In genomic region chr6:159874475-159874874, GRCh38 we compare ENCODE assay signal across 17 cellular contexts. TPM values are rescaled to one million over a fixed set of nuclear protein-coding genes. Genes with fewer than 3 reads are reported as not detected.
DNase-seq lines count a peak whose midpoint lies in the region; ATAC-seq and TF ChIP-seq lines count a peak whose summit lies in the region.
"Had no signal": no experiment of that assay in that cellular context is flagged by ENCODE, and none has a peak within 500 bp of the region (broad histone marks: within the 10 kb centered on the region; RNA-seq: fewer than 3 reads in every experiment).

No MANE protein-coding gene starts in this region.

- H3K4me1 ChIP-seq in GM23248 (ENCODE audit: insufficient read depth) (no peaks in the 10 kb centered on the region), stomach (no peaks in the 10 kb centered on the region)
- H3K4me1 ChIP-seq: adrenal gland, psoas muscle had no signal

- H3K36me3 ChIP-seq in GM23248 (ENCODE audit: low read depth) (no peaks in the 10 kb centered on the region), brain microvascular endothelial cell (replicated peaks) (no peaks in the 10 kb centered on the region), stomach (no peaks in the 10 kb centered on the region)
- H3K36me3 ChIP-seq: adrenal gland had no signal

- H3K79me2 ChIP-seq in GM23248 (ENCODE audit: insufficient read depth), result no peaks in the 10 kb centered on the region

- no peaks in the 10 kb centered on the region for H3K9me2 ChIP-seq in GM23248 (ENCODE audit: insufficient read depth)

- TF ChIP-seq CTCF in brain microvascular endothelial cell (IDR thresholded peaks at IDR 0.05; ENCODE audit: low read depth, low read length, missing control alignments), result no peak
- no peak for TF ChIP-seq CTCF in stomach (IDR thresholded peaks at IDR 0.05)

- WGBS in GM23248 (ENCODE audit: low coverage in 1 of 2, low lambda C conversion rate in 2 of 2, missing lambda C conversion rate in 2 of 2), 2 experiments, result 0 to 6% methylated on average over 2 of the region's 2 CpGs
- 14 to 33% (median 23%) methylated on average over 2 of the region's 2 CpGs for WGBS in stomach, 5 donors

- intact Hi-C loops in stomach (cut with DNase I; ENCODE audit: low total_unique reads), result no loop called here

- DNase-seq in GM23248, result peak; percentile 12
- peak; percentile 15 for DNase-seq in brain microvascular endothelial cell
- DNase-seq in inferior parietal cortex (ENCODE audit: extremely low spot score), result peak; percentile 72
- peak; percentile 48 for DNase-seq in stomach
- no peak for DNase-seq in effector CD8-positive, alpha-beta T cell (lab: John Stamatoyannopoulos, UW)
- no peak for DNase-seq in stimulated activated naive CD8-positive, alpha-beta T cell treated with anti-CD3 and anti-CD28 coated beads, Interleukin-15, Interleukin-2, amounts not matched to agents 100 U/mL and 50 U/mL, for 24 hours
- DNase-seq: activated CD4-positive, alpha-beta T cell treated with anti-CD3 and anti-CD28 coated beads for 48 hours; activated T-cell treated with anti-CD3 and anti-CD28 coated beads, Interleukin-2, amount 50 U/mL, for 24 hours; effector CD4-positive, alpha-beta T cell; NCI-H1694 treated with DMSO at 0.1 percent for 48 hours; NCI-H526 treated with DMSO at 0.1 percent for 48 hours; psoas muscle; stimulated activated CD4-positive, alpha-beta T cell treated with anti-CD3 and anti-CD28 coated beads, Interleukin-2, amount 100 ng/mL, for 48 hours had no signal

- in situ Hi-C loops in GM23248 (cut with MboI), result no loop called here
- in situ Hi-C loops in brain microvascular endothelial cell (cut with HindIII; ENCODE audit: low pct_ligation_motif_present, low sequenced_read_pairs), result no loop called here

- no peak for TF ChIP-seq POLR2A in stomach (IDR thresholded peaks at IDR 0.05)

- TF ChIP-seq EP300 in stomach (IDR thresholded peaks at IDR 0.05), result no peak

- no peak overlapping the region for H3K4me2 ChIP-seq in GM23248 (ENCODE audit: unreplicated experiment)

- H3K4me3 ChIP-seq in GM23248 (no peak overlapping the region), brain microvascular endothelial cell (ENCODE audit: low read depth, low read length) (no peak overlapping the region), stomach (no peak overlapping the region)
- H3K4me3 ChIP-seq: adrenal gland, K562, psoas muscle had no signal

- no peaks in the 10 kb centered on the region for H4K20me1 ChIP-seq in GM23248 (ENCODE audit: insufficient read depth)

- H3K27ac ChIP-seq in GM23248, result no peak overlapping the region
- no peak overlapping the region for H3K27ac ChIP-seq in brain microvascular endothelial cell
- H3K27ac ChIP-seq in stomach, result no peak overlapping the region
- H3K27ac ChIP-seq: adrenal gland, psoas muscle had no signal

- H2AFZ ChIP-seq in GM23248, result no peak overlapping the region

- H3K9ac ChIP-seq in GM23248, result no peak overlapping the region

- no peaks in the 10 kb centered on the region for H3F3A ChIP-seq in GM23248 (ENCODE audit: insufficient read depth)

- no peak for ATAC-seq in HG03175 (IDR thresholded peaks at IDR 0.05; ENCODE audit: unreplicated experiment)
- no peak for ATAC-seq in stimulated activated naive CD8-positive, alpha-beta T cell treated with anti-CD3 and anti-CD28 coated beads, Interleukin-15, Interleukin-2, amounts not matched to agents 100 U/mL and 50 U/mL, for 24 hours
- ATAC-seq: psoas muscle; stimulated activated effector memory CD8-positive, alpha-beta T cell treated with anti-CD3 and anti-CD28 coated beads, Interleukin-12 subunit alpha, Interleukin-12 subunit beta, amount 100 ng/mL, for 72 hours had no signal

- H3K9me3 ChIP-seq in GM23248 (ENCODE audit: low read depth), result no peaks in the 10 kb centered on the region
- H3K9me3 ChIP-seq in stomach, result no peaks in the 10 kb centered on the region
- H3K9me3 ChIP-seq: psoas muscle had no signal

- H3K27me3 ChIP-seq in GM23248 (replicated peaks; ENCODE audit: insufficient read depth), result no peaks in the 10 kb centered on the region; the same call in 1 of the 2 replicates
- H3K27me3 ChIP-seq in brain microvascular endothelial cell (replicated peaks), result no peaks in the 10 kb centered on the region
- no peaks in the 10 kb centered on the region for H3K27me3 ChIP-seq in stomach
- H3K27me3 ChIP-seq: adrenal gland had no signal

RNA-seq across cellular contexts. Expression of gene MAS1, which starts 16.3 kb away (rescaled TPM):
- total RNA-seq in GM23248 (2014; rRNA removed; shearing (Covaris generic)), result not detected in 2 replicates
- not detected in 2 replicates for polyA plus RNA-seq in GM23248 (2016; fragmentation: Nextera tagmentation; extraction: Ambion mirVana)
- total RNA-seq in stomach, result under 1 TPM in 1 of 5 donors, not detected in 4; 0.18 TPM
- polyA plus RNA-seq in stomach, result under 1 TPM in 1 of 3 donors, not detected in 2; under 0.01 TPM
- total RNA-seq: adrenal gland, K562, psoas muscle had no signal
- polyA plus RNA-seq: K562, psoas muscle had no signal

Comparison
In these comparisons a context has a peak if more than half of its experiments do, and no peak if none do; other contexts are left out.
1. DNase-seq: peak in GM23248 (single experiment), brain microvascular endothelial cell (single experiment), inferior parietal cortex (single experiment) and stomach (single experiment); none in effector CD8-positive, alpha-beta T cell (single experiment) and stimulated activated naive CD8-positive, alpha-beta T cell treated with anti-CD3 and anti-CD28 coated beads, Interleukin-15, Interleukin-2, amounts not matched to agents 100 U/mL and 50 U/mL, for 24 hours (single experiment).